ENCODE assay signal across 14 cellular contexts in the genomic region with DNA sequence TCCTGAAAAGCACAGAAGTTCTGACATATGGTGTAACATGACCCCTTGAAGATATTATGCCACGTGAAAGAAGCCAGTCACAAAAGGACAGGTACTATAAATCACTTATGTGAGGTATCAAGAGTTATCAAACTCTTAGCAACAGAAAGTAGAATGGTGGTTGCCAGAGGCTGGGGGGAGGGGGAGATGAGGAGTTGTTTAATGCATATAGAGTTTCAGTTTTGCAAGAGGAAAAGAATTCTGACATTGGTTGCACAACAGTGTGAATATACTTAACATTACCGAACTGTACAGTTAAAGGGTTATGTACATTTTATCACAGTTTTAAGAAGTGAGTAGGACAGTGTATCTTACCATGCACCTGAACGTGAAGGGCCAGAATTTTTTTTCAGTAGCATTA.
DNase-seq lines count a peak whose midpoint lies in the region; ATAC-seq and TF ChIP-seq lines count a peak whose summit lies in the region.
"Had no signal": no experiment of that assay in that cellular context is flagged by ENCODE, and none has a peak within 500 bp of the region (broad histone marks: within the 10 kb centered on the region; RNA-seq: fewer than 3 reads in every experiment).

No MANE protein-coding gene starts in this region.

- peak overlapping the region; percentile 39 for H3K4me2 ChIP-seq in skeletal muscle satellite cell (ENCODE audit: low read length)

- H3K9me3 Mint-ChIP-seq in activated CD8-positive, alpha-beta T cell treated with anti-CD3 and anti-CD28 coated beads for 36 hours: peaks cover 18% of the 10 kb centered on the region
- H3K9me3 Mint-ChIP-seq in activated CD8-positive, alpha-beta T cell treated with anti-CD3 and anti-CD28 coated beads, Interleukin-2, amount 10 ng/mL, durations not matched to agents 7 days and 5 days (ENCODE audit: insufficient read depth): peaks cover 11% of the 10 kb centered on the region
- no peaks in the 10 kb centered on the region for H3K9me3 Mint-ChIP-seq in chondrocyte (ENCODE audit: low read depth)

- H3K27me3 ChIP-seq in skeletal muscle satellite cell (ENCODE audit: control insufficient read depth, insufficient read depth, low read length): no peaks in the 10 kb centered on the region
- H3K27me3 ChIP-seq: gastroesophageal sphincter had no signal

- POLR2A ChIA-PET in activated CD8-positive, alpha-beta T cell treated with anti-CD3 and anti-CD28 coated beads for 36 hours (lab: Charles Lee): interaction anchor here (1.0 kb wide), 1 partner anchor 9 kb away, joined by 3 read pairs; no protein-coding TSS in a partner anchor
- POLR2A ChIA-PET in activated CD8-positive, alpha-beta T cell treated with anti-CD3 and anti-CD28 coated beads, Interleukin-2, amount 10 ng/mL, durations not matched to agents 7 days and 5 days (lab: Charles Lee): no interaction called here

- CTCF ChIA-PET in activated CD8-positive, alpha-beta T cell treated with anti-CD3 and anti-CD28 coated beads for 36 hours (lab: Charles Lee): no interaction called here
- CTCF ChIA-PET in activated CD8-positive, alpha-beta T cell treated with anti-CD3 and anti-CD28 coated beads, Interleukin-2, amount 10 ng/mL, durations not matched to agents 7 days and 5 days (lab: Charles Lee): no interaction called here

- peak; percentile 27 for DNase-seq in activated CD8-positive, alpha-beta T cell treated with anti-CD3 and anti-CD28 coated beads for 36 hours
- no peak for DNase-seq in activated CD8-positive, alpha-beta T cell treated with anti-CD3 and anti-CD28 coated beads, Interleukin-2, amount 10 ng/mL, durations not matched to agents 7 days and 5 days
- DNase-seq in NCI-H2171 treated with DMSO at 0.1 percent for 48 hours (lab: John Stamatoyannopoulos, UW) (peak; percentile 94), chondrocyte (ENCODE audit: low spot score) (no peak), posterior cingulate gyrus (no peak), RPMI8226 (no peak)
- DNase-seq: cortex of kidney; kidney; stimulated activated CD4-positive, alpha-beta T cell treated with anti-CD3 and anti-CD28 coated beads, Interleukin-12 subunit alpha, Interleukin-12 subunit beta, amount 100 ng/mL, for 4 hours; stimulated activated CD8-positive, alpha-beta memory T cell treated with anti-CD3 and anti-CD28 coated beads, Interleukin-4, amount 100 ng/mL, for 48 hours had no signal

- peaks cover 27% of the 10 kb centered on the region for H3K4me1 ChIP-seq in skeletal muscle satellite cell (ENCODE audit: control insufficient read depth, insufficient read depth, low read length)
- H3K4me1 ChIP-seq: gastroesophageal sphincter had no signal

- no peak overlapping the region for H3K4me3 Mint-ChIP-seq in activated CD8-positive, alpha-beta T cell treated with anti-CD3 and anti-CD28 coated beads for 36 hours
- no peak overlapping the region for H3K4me3 Mint-ChIP-seq in activated CD8-positive, alpha-beta T cell treated with anti-CD3 and anti-CD28 coated beads, Interleukin-2, amount 10 ng/mL, durations not matched to agents 7 days and 5 days
- H3K4me3 Mint-ChIP-seq in chondrocyte (ENCODE audit: unreplicated experiment): no peak overlapping the region
- H3K4me3 Mint-ChIP-seq: activated naive CD4-positive, alpha-beta T cell treated with anti-CD3 and anti-CD28 coated beads, Interleukin-2, amount 50 U/mL, for 24 hours had no signal

- H3K4me1 Mint-ChIP-seq in activated CD8-positive, alpha-beta T cell treated with anti-CD3 and anti-CD28 coated beads for 36 hours (ENCODE audit: low read depth): peaks cover 12% of the 10 kb centered on the region
- H3K4me1 Mint-ChIP-seq in activated CD8-positive, alpha-beta T cell treated with anti-CD3 and anti-CD28 coated beads, Interleukin-2, amount 10 ng/mL, durations not matched to agents 7 days and 5 days (ENCODE audit: low read depth): peaks cover 5% of the 10 kb centered on the region
- peaks cover 38% of the 10 kb centered on the region for H3K4me1 Mint-ChIP-seq in chondrocyte (ENCODE audit: low read depth)

- H3K27ac Mint-ChIP-seq in activated CD8-positive, alpha-beta T cell treated with anti-CD3 and anti-CD28 coated beads for 36 hours: no peak overlapping the region
- no peak overlapping the region for H3K27ac Mint-ChIP-seq in activated CD8-positive, alpha-beta T cell treated with anti-CD3 and anti-CD28 coated beads, Interleukin-2, amount 10 ng/mL, durations not matched to agents 7 days and 5 days
- H3K27ac Mint-ChIP-seq in chondrocyte (ENCODE audit: unreplicated experiment): peak overlapping the region; percentile 12
- H3K27ac Mint-ChIP-seq: activated naive CD4-positive, alpha-beta T cell treated with anti-CD3 and anti-CD28 coated beads, Interleukin-2, amount 50 U/mL, for 24 hours had no signal

- intact Hi-C loops in activated CD8-positive, alpha-beta T cell treated with anti-CD3 and anti-CD28 coated beads for 36 hours (cut with micrococcal nuclease): no loop called here
- intact Hi-C loops in posterior cingulate gyrus (cut with DNase I): no loop called here

- TF ChIP-seq CTCF in activated CD8-positive, alpha-beta T cell treated with anti-CD3 and anti-CD28 coated beads for 36 hours (IDR thresholded peaks at IDR 0.05): no peak
- no peak for TF ChIP-seq CTCF in chondrocyte (IDR thresholded peaks at IDR 0.05)

- peak; percentile 34 for ATAC-seq in activated CD8-positive, alpha-beta T cell treated with anti-CD3 and anti-CD28 coated beads for 36 hours
- ATAC-seq in activated CD8-positive, alpha-beta T cell treated with anti-CD3 and anti-CD28 coated beads, Interleukin-2, amount 10 ng/mL, durations not matched to agents 7 days and 5 days: no peak
- no peak for ATAC-seq in GM21381 (IDR thresholded peaks at IDR 0.05; ENCODE audit: unreplicated experiment)
- ATAC-seq: gastroesophageal sphincter had no signal

- no peak overlapping the region for H3K4me3 ChIP-seq in skeletal muscle satellite cell (ENCODE audit: low read length)
- H3K4me3 ChIP-seq: gastroesophageal sphincter had no signal

- no peaks in the 10 kb centered on the region for H3K27me3 Mint-ChIP-seq in activated CD8-positive, alpha-beta T cell treated with anti-CD3 and anti-CD28 coated beads for 36 hours
- H3K27me3 Mint-ChIP-seq in activated CD8-positive, alpha-beta T cell treated with anti-CD3 and anti-CD28 coated beads, Interleukin-2, amount 10 ng/mL, durations not matched to agents 7 days and 5 days (ENCODE audit: low read depth): no peaks in the 10 kb centered on the region
- H3K27me3 Mint-ChIP-seq in chondrocyte (ENCODE audit: low read depth): no peaks in the 10 kb centered on the region
- H3K27me3 Mint-ChIP-seq: activated naive CD4-positive, alpha-beta T cell treated with anti-CD3 and anti-CD28 coated beads, Interleukin-2, amount 50 U/mL, for 24 hours had no signal

- no peak overlapping the region for H3K9ac ChIP-seq in skeletal muscle satellite cell (ENCODE audit: low read depth, low read length)

- no peaks in the 10 kb centered on the region for H3K9me3 ChIP-seq in skeletal muscle satellite cell (replicated peaks; ENCODE audit: low read length)
- H3K9me3 ChIP-seq: gastroesophageal sphincter had no signal

- H3K36me3 Mint-ChIP-seq in activated CD8-positive, alpha-beta T cell treated with anti-CD3 and anti-CD28 coated beads for 36 hours (ENCODE audit: low read depth): peaks cover 61% of the 10 kb centered on the region
- peaks cover 67% of the 10 kb centered on the region for H3K36me3 Mint-ChIP-seq in activated CD8-positive, alpha-beta T cell treated with anti-CD3 and anti-CD28 coated beads, Interleukin-2, amount 10 ng/mL, durations not matched to agents 7 days and 5 days (ENCODE audit: low read depth)
- peaks cover 22% of the 10 kb centered on the region for H3K36me3 Mint-ChIP-seq in chondrocyte (ENCODE audit: low read depth)

- H3K36me3 ChIP-seq in skeletal muscle satellite cell (ENCODE audit: insufficient read depth, low read length): no peaks in the 10 kb centered on the region

Comparison
In these comparisons a context has a peak if more than half of its experiments do, and no peak if none do; other contexts are left out.
1. DNase-seq: peak in activated CD8-positive, alpha-beta T cell treated with anti-CD3 and anti-CD28 coated beads for 36 hours (single experiment) and NCI-H2171 treated with DMSO at 0.1 percent for 48 hours (single experiment); none in activated CD8-positive, alpha-beta T cell treated with anti-CD3 and anti-CD28 coated beads, Interleukin-2, amount 10 ng/mL, durations not matched to agents 7 days and 5 days (single experiment), chondrocyte (single experiment), posterior cingulate gyrus (0 of 10) and RPMI8226 (single experiment).